14 cellular contexts compared by ENCODE assay signal in genomic region chr6:126721581-126722145, GRCh38.
DNase-seq lines count a peak whose midpoint lies in the region; ATAC-seq, FAIRE-seq and TF ChIP-seq lines count a peak whose summit lies in the region.
"Had no signal": no experiment of that assay in that cellular context is flagged by ENCODE, and none has a peak within 500 bp of the region (broad histone marks: within the 10 kb centered on the region; RNA-seq: fewer than 3 reads in every experiment).

No MANE protein-coding gene starts in this region.

- no peaks in the 10 kb centered on the region for H3K27me3 ChIP-seq in bronchial epithelial cell (ENCODE audit: control insufficient read depth, insufficient read depth, low read length)

- no peak for TF ChIP-seq CTCF in AG09309 (IDR thresholded peaks at IDR 0.05; ENCODE audit: control insufficient read depth, insufficient read depth, low read depth, low read length, missing control alignments)
- no peak for TF ChIP-seq CTCF in bronchial epithelial cell (IDR thresholded peaks at IDR 0.05; ENCODE audit: insufficient read depth, low read length, severe bottlenecking)

- H3K4me3 ChIP-seq in AG09309 (ENCODE audit: control insufficient read depth, low read depth, low read length) (no peak overlapping the region), bronchial epithelial cell (ENCODE audit: low read depth, low read length) (no peak overlapping the region)
- H3K4me3 ChIP-seq: skin epidermis had no signal

- FAIRE-seq in HTR-8/SVneo (lab: Jason Lieb, UNC) (no peak), bronchial epithelial cell (lab: Jason Lieb, UNC) (no peak)

- H3K36me3 ChIP-seq in bronchial epithelial cell (ENCODE audit: control insufficient read depth, insufficient read depth, low read length), result no peaks in the 10 kb centered on the region

- peak; percentile 73 for DNase-seq in AG09309 (ENCODE audit: low read depth)
- peak; percentile 6 for DNase-seq in HTR-8/SVneo (ENCODE audit: insufficient read length, low spot score)
- DNase-seq in bronchial epithelial cell (ENCODE audit: low read depth), result peak; percentile 99
- DNase-seq in kidney glomerular epithelial cell (lab: John Stamatoyannopoulos, UW), result peak; percentile 33
- DNase-seq in NCI-H446 (lab: John Stamatoyannopoulos, UW), result no peak
- no peak for DNase-seq in hypothalamus (lab: John Stamatoyannopoulos, UW)
- DNase-seq in inferior parietal cortex (ENCODE audit: extremely low spot score), result no peak
- DNase-seq: activated CD8-positive, alpha-beta T cell treated with anti-CD3 and anti-CD28 coated beads, Interleukin-2, amount 10 ng/mL, durations not matched to agents 7 days and 5 days; activated naive CD4-positive, alpha-beta T cell treated with anti-CD3 and anti-CD28 coated beads, Interleukin-2, amount 50 U/mL, for 16 hours; naive thymus-derived CD4-positive, alpha-beta T cell; NCI-H1694 treated with DMSO at 0.1 percent for 48 hours; T1000 had no signal

- ATAC-seq in HG02870 (IDR thresholded peaks at IDR 0.05; ENCODE audit: unreplicated experiment), result no peak
- ATAC-seq: activated CD8-positive, alpha-beta T cell treated with anti-CD3 and anti-CD28 coated beads, Interleukin-2, amount 10 ng/mL, durations not matched to agents 7 days and 5 days; naive thymus-derived CD4-positive, alpha-beta T cell had no signal

Comparison
In these comparisons a context has a peak if more than half of its experiments do, and no peak if none do; other contexts are left out.
1. DNase-seq: peak in AG09309 (single experiment), HTR-8/SVneo (single experiment), bronchial epithelial cell (single experiment) and kidney glomerular epithelial cell (single experiment); none in NCI-H446 (0 of 2), hypothalamus (0 of 51) and inferior parietal cortex (single experiment).